In genomic region chr19:44228318-44228717, GRCh38 we compare ENCODE assay signal across 22 cellular contexts. TPM values are rescaled to one million over a fixed set of nuclear protein-coding genes. Genes with fewer than 3 reads are reported as not detected.
A peak's percentile ranks its signal among the peaks of the same experiment; 100 is the strongest.
DNase-seq lines count a peak whose midpoint lies in the region; ATAC-seq and TF ChIP-seq lines count a peak whose summit lies in the region.
"Had no signal": no experiment of that assay in that cellular context is flagged by ENCODE, and none has a peak within 500 bp of the region (broad histone marks: within the 10 kb centered on the region; RNA-seq: fewer than 3 reads in every experiment).

No MANE protein-coding gene starts in this region.

- H3K4me1 ChIP-seq in liver (ENCODE audit: control insufficient read depth in 4 of 4, insufficient read depth in 4 of 4, low read length in 3 of 4) (no peaks in the 10 kb centered on the region), right lobe of liver (no peaks in the 10 kb centered on the region), subcutaneous abdominal adipose tissue (ENCODE audit: control insufficient read depth in 5 of 5, insufficient read depth in 5 of 5, low read length in 5 of 5) (no peaks in the 10 kb centered on the region), left lung (no peaks in the 10 kb centered on the region), gastroesophageal sphincter (no peaks in the 10 kb centered on the region)
- H3K4me1 ChIP-seq: Caco-2 had no signal

- H3K9me3 ChIP-seq in liver (ENCODE audit: control insufficient read depth in 4 of 4, low read length in 3 of 4), result peaks cover 23 to 52% (median 31%) of the 10 kb centered on the region in 4 donors
- peaks cover 0 to 4% (median 2%) of the 10 kb centered on the region in 4 donors for H3K9me3 ChIP-seq in right lobe of liver
- peaks cover 28 to 60% (median 47%) of the 10 kb centered on the region in 5 donors for H3K9me3 ChIP-seq in subcutaneous abdominal adipose tissue (ENCODE audit: control insufficient read depth in 5 of 5, low read length in 5 of 5)
- peaks cover 5 to 89% of the 10 kb centered on the region in 2 donors for H3K9me3 ChIP-seq in left lung
- H3K9me3 ChIP-seq in gastroesophageal sphincter, result peaks cover 0 to 89% (median 8%) of the 10 kb centered on the region in 3 donors
- H3K9me3 ChIP-seq: Caco-2 had no signal

- H3K9ac ChIP-seq in liver (ENCODE audit: low read depth in 1 of 2, low read length in 2 of 2) (no peak overlapping the region), subcutaneous abdominal adipose tissue (ENCODE audit: low read length in 5 of 5) (no peak overlapping the region)
- H3K9ac ChIP-seq: BLaER1, GM23248 had no signal

- no peak for TF ChIP-seq POLR2A in right lobe of liver (IDR thresholded peaks at IDR 0.05)
- no peak for TF ChIP-seq POLR2A in gastroesophageal sphincter (IDR thresholded peaks at IDR 0.05)

- TF ChIP-seq CTCF in liver (IDR thresholded peaks at IDR 0.05; ENCODE audit: low read depth, low read length, missing input control) (no peak), right lobe of liver (IDR thresholded peaks at IDR 0.05) (no peak), endothelial cell (IDR thresholded peaks at IDR 0.05; ENCODE audit: unreplicated experiment) (no peak), left lung (IDR thresholded peaks at IDR 0.05) (no peak), gastroesophageal sphincter (IDR thresholded peaks at IDR 0.05) (no peak)

- DNase-seq in right lobe of liver, result no peak
- DNase-seq in MV-4-11 (lab: John Stamatoyannopoulos, UW), result peak; percentile 88
- no peak for DNase-seq in endothelial cell (ENCODE audit: low spot score)
- DNase-seq in left lung, result no peak
- no peak for DNase-seq in activated effector memory CD4-positive, alpha-beta T cell treated with Interleukin-2 at 50 U/mL for 16 hours
- DNase-seq: Caco-2; CD4-positive, CD25-positive, alpha-beta regulatory T cell; CD8-positive, alpha-beta T cell; DMS79; EL; GDM1; GM23248; H7; HCEC 1CT had no signal

- H3K27me3 ChIP-seq in liver (ENCODE audit: control insufficient read depth in 4 of 4, insufficient read depth in 4 of 4, low read length in 3 of 4) (no peaks in the 10 kb centered on the region), right lobe of liver (no peaks in the 10 kb centered on the region), subcutaneous abdominal adipose tissue (ENCODE audit: control insufficient read depth in 5 of 5, insufficient read depth in 4 of 5, low read length in 5 of 5) (no peaks in the 10 kb centered on the region), left lung (no peaks in the 10 kb centered on the region), gastroesophageal sphincter (no peaks in the 10 kb centered on the region)
- H3K27me3 ChIP-seq: BLaER1 had no signal

- 95% methylated on average over 3 of the region's 3 CpGs for WGBS in liver
- 67% methylated on average over 1 of the region's 3 CpGs for WGBS in right lobe of liver (ENCODE audit: insufficient coverage, low coverage, low lambda C conversion rate, missing lambda C conversion rate)
- WGBS in gastroesophageal sphincter (ENCODE audit: low coverage in 1 of 2), 2 donors, result 96 to 100% methylated on average over 2 to 3 of the region's 3 CpGs

- H3K36me3 ChIP-seq in liver (ENCODE audit: control insufficient read depth in 4 of 4, insufficient read depth in 3 of 4, low read depth in 1 of 4, low read length in 3 of 4), result peaks cover 36 to 56% (median 48%) of the 10 kb centered on the region in 4 donors
- H3K36me3 ChIP-seq in right lobe of liver, result peaks cover 0 to 55% (median 19%) of the 10 kb centered on the region in 4 donors
- H3K36me3 ChIP-seq in subcutaneous abdominal adipose tissue (ENCODE audit: control insufficient read depth in 5 of 5, insufficient read depth in 5 of 5, low read length in 5 of 5), result peaks cover 32 to 66% (median 59%) of the 10 kb centered on the region in 5 donors
- H3K36me3 ChIP-seq in left lung, result peaks cover 3 to 80% of the 10 kb centered on the region in 2 donors
- H3K36me3 ChIP-seq in gastroesophageal sphincter, result peaks cover 21 to 82% of the 10 kb centered on the region in 2 donors

- TF ChIP-seq EP300 in gastroesophageal sphincter (IDR thresholded peaks at IDR 0.05), result no peak

- H3K9me3 Mint-ChIP-seq in endothelial cell (ENCODE audit: unreplicated experiment), result peaks cover 5% of the 10 kb centered on the region

- H3K4me1 Mint-ChIP-seq in endothelial cell (ENCODE audit: unreplicated experiment), result no peaks in the 10 kb centered on the region
- H3K4me1 Mint-ChIP-seq: B cell had no signal

- TF ChIP-seq RAD21 in liver (IDR thresholded peaks at IDR 0.05), result no peak

- H3K27me3 Mint-ChIP-seq in endothelial cell (ENCODE audit: unreplicated experiment), result peaks cover 1% of the 10 kb centered on the region
- H3K27me3 Mint-ChIP-seq: B cell; CD4-positive, CD25-positive, alpha-beta regulatory T cell had no signal

- H3K27ac ChIP-seq in liver (ENCODE audit: low read depth in 1 of 2, low read length in 2 of 2) (no peak overlapping the region), right lobe of liver (no peak overlapping the region), subcutaneous abdominal adipose tissue (ENCODE audit: low read depth, low read length) (no peak overlapping the region), left lung (no peak overlapping the region), gastroesophageal sphincter (no peak overlapping the region)
- H3K27ac ChIP-seq: 22Rv1, BLaER1, C4-2B, GM23248 had no signal

- no peak overlapping the region for H3K27ac Mint-ChIP-seq in endothelial cell (ENCODE audit: unreplicated experiment)
- H3K27ac Mint-ChIP-seq: B cell; CD8-positive, alpha-beta T cell had no signal

- ATAC-seq in right lobe of liver (no peak), left lung (no peak), gastroesophageal sphincter (no peak)
- ATAC-seq: CD8-positive, alpha-beta T cell; GM12878 had no signal

- H3K36me3 Mint-ChIP-seq in endothelial cell (ENCODE audit: low read depth, unreplicated experiment), result peaks cover 66% of the 10 kb centered on the region

- peak overlapping the region; percentile 75 for H3K4me3 Mint-ChIP-seq in endothelial cell (ENCODE audit: unreplicated experiment)
- H3K4me3 Mint-ChIP-seq: B cell; CD4-positive, CD25-positive, alpha-beta regulatory T cell; CD8-positive, alpha-beta T cell had no signal

- intact Hi-C loops in right lobe of liver (cut with DNase I) (no loop called here), left lung (cut with DNase I) (no loop called here)

- H3K4me3 ChIP-seq in liver (ENCODE audit: low read depth in 1 of 3, low read length in 3 of 3), result peak overlapping the region in 2 of 3 donors; percentile 0 to 58
- no peak overlapping the region for H3K4me3 ChIP-seq in right lobe of liver
- H3K4me3 ChIP-seq in subcutaneous abdominal adipose tissue (ENCODE audit: low read depth in 1 of 5, low read length in 5 of 5), result peak overlapping the region; percentile 21 to 58 (median 46)
- no peak overlapping the region for H3K4me3 ChIP-seq in left lung
- no peak overlapping the region for H3K4me3 ChIP-seq in gastroesophageal sphincter
- H3K4me3 ChIP-seq: BLaER1, GM12878, GM23248 had no signal

TF ChIP-seq in liver, 16 proteins besides CTCF, POLR2A, EP300 and RAD21 (continues in another document):
- TF ChIP-seq EGR1 (IDR thresholded peaks at IDR 0.05; ENCODE audit: low read depth in 2 of 2) (no peak), REST (IDR thresholded peaks at IDR 0.05) (no peak), FOXA2 (IDR thresholded peaks at IDR 0.05) (no peak), SP1 (IDR thresholded peaks at IDR 0.05) (no peak), GABPA (IDR thresholded peaks at IDR 0.05 in 1 of 2, conservative IDR thresholded peaks at IDR 0.05 in 1 of 2) (no peak)

RNA-seq across cellular contexts. Expression of gene ZNF227, which starts 16.0 kb away (rescaled TPM):
- total RNA-seq in liver, result 10 to 100 TPM in 1 of 2 donors, 1 to 10 TPM in 1; 8.8 to 10.9 TPM
- 1 to 10 TPM; 3.3 to 3.4 TPM for polyA plus RNA-seq in liver
- 1 to 10 TPM; 4.5 to 8.5 (median 6.8) TPM for total RNA-seq in right lobe of liver
- total RNA-seq in endothelial cell (ENCODE audit: unreplicated experiment), result 29.3 TPM
- total RNA-seq in left lung, result 10 to 100 TPM; 13.3 to 13.8 TPM
- total RNA-seq in gastroesophageal sphincter, result 10 to 100 TPM; 10.6 to 19.3 (median 14.7) TPM

RNA-seq across cellular contexts. Expression of gene ZNF233, which starts 31.4 kb away (rescaled TPM):
- 1 to 10 TPM in 1 of 2 donors, under 1 TPM in 1; 0.17 to 1.6 TPM for total RNA-seq in liver
- under 1 TPM in 1 of 2 donors, not detected in 1; 0.94 TPM for polyA plus RNA-seq in liver
- not detected for total RNA-seq in right lobe of liver
- total RNA-seq in endothelial cell (ENCODE audit: unreplicated experiment), result 5.5 TPM
- 1 to 10 TPM in 1 of 2 donors, under 1 TPM in 1; 0.29 to 1.4 TPM for total RNA-seq in left lung
- total RNA-seq in gastroesophageal sphincter, result 1 to 10 TPM in 3 of 4 donors, under 1 TPM in 1; 0.37 to 1.9 (median 1.4) TPM
- total RNA-seq: CD8-positive, alpha-beta T cell had no signal

Comparison
In these comparisons a context has a peak if more than half of its experiments do, and no peak if none do; other contexts are left out.
1. H3K4me3 ChIP-seq: peak in liver (2 of 3) and subcutaneous abdominal adipose tissue (5 of 5); none in right lobe of liver (0 of 3), left lung (0 of 2) and gastroesophageal sphincter (0 of 2).